17 cellular contexts compared by ENCODE assay signal in the genomic region with DNA sequence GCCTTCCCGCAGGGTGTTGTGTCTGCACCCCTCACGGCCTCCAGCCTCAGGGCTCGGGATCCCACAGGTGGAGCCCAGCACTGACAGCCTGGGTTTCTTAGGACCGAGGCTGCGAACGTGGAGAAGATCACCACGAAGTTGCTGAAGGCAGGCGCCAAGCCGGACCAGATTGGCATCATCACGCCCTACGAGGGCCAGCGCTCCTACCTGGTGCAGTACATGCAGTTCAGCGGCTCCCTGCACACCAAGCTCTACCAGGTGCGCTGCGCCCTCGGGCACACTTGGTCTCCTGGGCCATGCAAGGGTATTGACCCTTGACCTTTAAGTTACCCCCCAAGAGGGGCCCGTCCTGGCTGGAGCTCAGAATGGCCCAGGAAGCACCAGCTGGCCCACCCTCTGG. TPM values are rescaled to one million over a fixed set of nuclear protein-coding genes. Genes with fewer than 3 reads are reported as not detected.
A peak's percentile ranks its signal among the peaks of the same experiment; 100 is the strongest.
DNase-seq lines count a peak whose midpoint lies in the region; ATAC-seq and TF ChIP-seq lines count a peak whose summit lies in the region.
"Had no signal": no experiment of that assay in that cellular context is flagged by ENCODE, and none has a peak within 500 bp of the region (broad histone marks: within the 10 kb centered on the region; RNA-seq: fewer than 3 reads in every experiment).

No MANE protein-coding gene starts in this region.

- no peak overlapping the region for H3K4me3 ChIP-seq in MM.1S (ENCODE audit: low read length)
- no peak overlapping the region for H3K4me3 ChIP-seq in upper lobe of right lung
- H3K4me3 ChIP-seq: GM23248 had no signal

- TF ChIP-seq CTCF in MM.1S (IDR thresholded peaks at IDR 0.05; ENCODE audit: low read length) (no peak), VCaP (conservative IDR thresholded peaks at IDR 0.05) (no peak), upper lobe of right lung (IDR thresholded peaks at IDR 0.05) (no peak), HFFc6 (IDR thresholded peaks at IDR 0.05) (no peak)

- H3K27me3 Mint-ChIP-seq in dendritic cell treated with granulocyte-macrophage colony-stimulating factor and Interleukin-4, amounts not matched to agents 40 ng/mL and 50 ng/mL, for 4 days, result no peaks in the 10 kb centered on the region
- H3K27me3 Mint-ChIP-seq in HFFc6 (ENCODE audit: insufficient read depth), result peaks cover 2% of the 10 kb centered on the region; the same call in 1 of the 2 replicates

- H3K4me1 ChIP-seq in MM.1S (ENCODE audit: low read length) (peaks cover 32% of the 10 kb centered on the region), upper lobe of right lung (peaks cover 14% of the 10 kb centered on the region)
- H3K4me1 ChIP-seq: BE2C had no signal

- H3K27me3 ChIP-seq in MM.1S (replicated peaks; ENCODE audit: insufficient read depth, low read length) (no peaks in the 10 kb centered on the region), upper lobe of right lung (no peaks in the 10 kb centered on the region)
- H3K27me3 ChIP-seq: BE2C had no signal

- no peaks in the 10 kb centered on the region for H4K20me1 ChIP-seq in MM.1S (ENCODE audit: insufficient read depth, low read length)

- H2AFZ ChIP-seq in MM.1S (ENCODE audit: low read length), result no peak overlapping the region
- H2AFZ ChIP-seq: GM23248 had no signal

- H3K79me2 ChIP-seq in MM.1S (ENCODE audit: low read length), result peaks cover 62% of the 10 kb centered on the region

- H3K36me3 Mint-ChIP-seq in dendritic cell treated with granulocyte-macrophage colony-stimulating factor and Interleukin-4, amounts not matched to agents 40 ng/mL and 50 ng/mL, for 4 days (ENCODE audit: low read depth), result peaks cover 100% of the 10 kb centered on the region
- peaks cover 15% of the 10 kb centered on the region; the same call in 1 of the 2 replicates for H3K36me3 Mint-ChIP-seq in HFFc6 (ENCODE audit: low read depth)

- no peaks in the 10 kb centered on the region for H3K9me3 Mint-ChIP-seq in dendritic cell treated with granulocyte-macrophage colony-stimulating factor and Interleukin-4, amounts not matched to agents 40 ng/mL and 50 ng/mL, for 4 days
- no peaks in the 10 kb centered on the region for H3K9me3 Mint-ChIP-seq in HFFc6
- H3K9me3 Mint-ChIP-seq: CD8-positive, alpha-beta T cell had no signal

- H3K4me2 ChIP-seq in MM.1S (ENCODE audit: low read depth, low read length), result peak overlapping the region; percentile 25; the same call in 1 of the 2 replicates

- H3K9me2 ChIP-seq in MM.1S (replicated peaks; ENCODE audit: insufficient read depth, low read length), result no peaks in the 10 kb centered on the region

- H3F3A ChIP-seq in MM.1S (ENCODE audit: insufficient read depth, low read length), result peaks cover 17% of the 10 kb centered on the region; the same call in 1 of the 2 replicates

- peak overlapping the region; percentile 64 for H3K27ac Mint-ChIP-seq in dendritic cell treated with granulocyte-macrophage colony-stimulating factor and Interleukin-4, amounts not matched to agents 40 ng/mL and 50 ng/mL, for 4 days
- no peak overlapping the region; the same call in 1 of the 2 replicates for H3K27ac Mint-ChIP-seq in HFFc6
- H3K27ac Mint-ChIP-seq: CD8-positive, alpha-beta T cell had no signal

- peak overlapping the region; percentile 57; the same call in 1 of the 2 replicates for H3K27ac ChIP-seq in MM.1S (ENCODE audit: low read length)
- H3K27ac ChIP-seq in VCaP, result peak overlapping the region; percentile 5; the same call in 1 of the 2 replicates
- H3K27ac ChIP-seq in upper lobe of right lung, result no peak overlapping the region
- H3K27ac ChIP-seq: GM23248 had no signal

- H3K9me3 ChIP-seq in MM.1S (replicated peaks; ENCODE audit: insufficient read depth, low read length) (no peaks in the 10 kb centered on the region), upper lobe of right lung (no peaks in the 10 kb centered on the region)
- H3K9me3 ChIP-seq: BE2C had no signal

- H3K4me1 Mint-ChIP-seq in dendritic cell treated with granulocyte-macrophage colony-stimulating factor and Interleukin-4, amounts not matched to agents 40 ng/mL and 50 ng/mL, for 4 days (ENCODE audit: low read depth), result peaks cover 29% of the 10 kb centered on the region
- H3K4me1 Mint-ChIP-seq in HFFc6 (ENCODE audit: low read depth), result no peaks in the 10 kb centered on the region

- H3K36me3 ChIP-seq in MM.1S (replicated peaks; ENCODE audit: insufficient read depth, low read length) (peaks cover 29% of the 10 kb centered on the region), upper lobe of right lung (peaks cover 100% of the 10 kb centered on the region)

- ATAC-seq in upper lobe of right lung (no peak), GM19467 (IDR thresholded peaks at IDR 0.05; ENCODE audit: unreplicated experiment) (no peak)
- ATAC-seq: CD8-positive, alpha-beta T cell had no signal

- no peak for DNase-seq in MM.1S
- DNase-seq in upper lobe of right lung, result peak; percentile 63
- DNase-seq in NCI-H2029 treated with DMSO at 0.1 percent for 48 hours (lab: John Stamatoyannopoulos, UW), result no peak
- no peak for DNase-seq in HFFc6
- DNase-seq: BE2C; CD8-positive, alpha-beta T cell; DMS79 treated with DMSO at 0.1 percent for 48 hours; GM23248; HCEC 1CT; NCI-H1436; NCI-H2029; NCI-H510A treated with DMSO at 0.1 percent for 48 hours; NCI-H82; SIG-M5 had no signal

- intact Hi-C loops in dendritic cell treated with granulocyte-macrophage colony-stimulating factor and Interleukin-4, amounts not matched to agents 40 ng/mL and 50 ng/mL, for 4 days (cut with micrococcal nuclease), result no loop called here
- intact Hi-C loops in upper lobe of right lung (cut with DNase I), result no loop called here

- no peak overlapping the region for H3K9ac ChIP-seq in MM.1S (ENCODE audit: low read length)
- H3K9ac ChIP-seq: GM23248 had no signal

- H3K4me3 Mint-ChIP-seq in dendritic cell treated with granulocyte-macrophage colony-stimulating factor and Interleukin-4, amounts not matched to agents 40 ng/mL and 50 ng/mL, for 4 days, result no peak overlapping the region
- H3K4me3 Mint-ChIP-seq in HFFc6, result no peak overlapping the region
- H3K4me3 Mint-ChIP-seq: CD8-positive, alpha-beta T cell had no signal

RNA-seq across cellular contexts. Expression of a gene that starts 29.0 kb away (rescaled TPM):
- 80.8 TPM for total RNA-seq in upper lobe of right lung
- total RNA-seq in HFFc6 (2021; fragmentation: NEBNext Ultra II Directional; extraction: Animal tissue kit (Norgen Biotek cat#: 25700)), result 10 to 100 TPM; 46.3 to 54.7 (median 51.4) TPM

RNA-seq across cellular contexts. Expression of a gene that starts 35.2 kb away (rescaled TPM):
- not detected for total RNA-seq in upper lobe of right lung
- 1 to 10 TPM in 5 of 6 experiments, under 1 TPM in 1; 0.96 to 2.1 (median 1.3) TPM for total RNA-seq in HFFc6 (2021; fragmentation: NEBNext Ultra II Directional; extraction: Animal tissue kit (Norgen Biotek cat#: 25700))
- total RNA-seq: CD8-positive, alpha-beta T cell had no signal

RNA-seq across cellular contexts. Expression of a gene that starts 58.5 kb away (rescaled TPM):
- total RNA-seq in upper lobe of right lung, result 141 TPM
- total RNA-seq in HFFc6 (2021; fragmentation: NEBNext Ultra II Directional; extraction: Animal tissue kit (Norgen Biotek cat#: 25700)), result 100 to 1,000 TPM; 268 to 315 (median 286) TPM

RNA-seq across cellular contexts. Expression of a gene that starts 58.8 kb away (rescaled TPM):
- 45.9 TPM for total RNA-seq in upper lobe of right lung
- total RNA-seq in HFFc6 (2021; fragmentation: NEBNext Ultra II Directional; extraction: Animal tissue kit (Norgen Biotek cat#: 25700)), result 10 to 100 TPM; 37.8 to 57.4 (median 44.0) TPM
